In genomic region chr6:81777586-81778268, GRCh38 we compare ENCODE assay signal across 20 cellular contexts. TPM values are rescaled to one million over a fixed set of nuclear protein-coding genes. Genes with fewer than 3 reads are reported as not detected.
DNase-seq lines count a peak whose midpoint lies in the region; ATAC-seq, FAIRE-seq and TF ChIP-seq lines count a peak whose summit lies in the region.
"Had no signal": no experiment of that assay in that cellular context is flagged by ENCODE, and none has a peak within 500 bp of the region (broad histone marks: within the 10 kb centered on the region; RNA-seq: fewer than 3 reads in every experiment).

No MANE protein-coding gene starts in this region.

- no peaks in the 10 kb centered on the region for H3K27me3 ChIP-seq in bronchial epithelial cell (ENCODE audit: control insufficient read depth, insufficient read depth, low read length)

- no peaks in the 10 kb centered on the region for H3K36me3 ChIP-seq in bronchial epithelial cell (ENCODE audit: control insufficient read depth, insufficient read depth, low read length)

- peak; percentile 8 for DNase-seq in NCI-H1105 treated with DMSO at 0.1 percent for 48 hours (lab: John Stamatoyannopoulos, UW)
- no peak for DNase-seq in NCI-H1105 (lab: John Stamatoyannopoulos, UW)
- DNase-seq in M059J (ENCODE audit: low read depth) = peak; percentile 32
- no peak for DNase-seq in bronchial epithelial cell (ENCODE audit: low read depth)
- no peak for DNase-seq in stimulated activated effector memory CD8-positive, alpha-beta T cell treated with anti-CD3 and anti-CD28 coated beads, Interleukin-12 subunit alpha, Interleukin-12 subunit beta, amount 100 ng/mL, for 72 hours (ENCODE audit: low spot score in 2 of 2)
- no peak for DNase-seq in cerebellar nuclear complex (lab: John Stamatoyannopoulos, UW)
- DNase-seq in NCI-H187 treated with DMSO at 0.1 percent for 48 hours (lab: John Stamatoyannopoulos, UW) = no peak
- DNase-seq: 8988T, Caco-2, GOT3, NCI-H1417, NCI-H187, NCI-H2171 treated with DMSO at 0.1 percent for 48 hours, NCI-H446 treated with DMSO at 0.1 percent for 48 hours, NCI-H774, PC-9 had no signal

- no peak overlapping the region for H3K27ac Mint-ChIP-seq in stimulated activated effector memory CD8-positive, alpha-beta T cell treated with anti-CD3 and anti-CD28 coated beads, Interleukin-12 subunit alpha, Interleukin-12 subunit beta, amount 100 ng/mL, for 72 hours
- H3K27ac Mint-ChIP-seq: B cell had no signal

- peak; percentile 23 for ATAC-seq in stimulated activated effector memory CD8-positive, alpha-beta T cell treated with anti-CD3 and anti-CD28 coated beads, Interleukin-12 subunit alpha, Interleukin-12 subunit beta, amount 100 ng/mL, for 72 hours
- no peak for ATAC-seq in esophagus mucosa
- ATAC-seq: K562 had no signal

- H3K4me1 Mint-ChIP-seq in stimulated activated effector memory CD8-positive, alpha-beta T cell treated with anti-CD3 and anti-CD28 coated beads, Interleukin-12 subunit alpha, Interleukin-12 subunit beta, amount 100 ng/mL, for 72 hours = no peaks in the 10 kb centered on the region
- H3K4me1 Mint-ChIP-seq: B cell had no signal

- no peak overlapping the region for H3K4me3 Mint-ChIP-seq in stimulated activated effector memory CD8-positive, alpha-beta T cell treated with anti-CD3 and anti-CD28 coated beads, Interleukin-12 subunit alpha, Interleukin-12 subunit beta, amount 100 ng/mL, for 72 hours
- H3K4me3 Mint-ChIP-seq: B cell had no signal

- H3K9me3 Mint-ChIP-seq in stimulated activated effector memory CD8-positive, alpha-beta T cell treated with anti-CD3 and anti-CD28 coated beads, Interleukin-12 subunit alpha, Interleukin-12 subunit beta, amount 100 ng/mL, for 72 hours = peaks cover 3% of the 10 kb centered on the region

- no peak overlapping the region for H3K4me3 ChIP-seq in bronchial epithelial cell (ENCODE audit: low read depth, low read length)
- H3K4me3 ChIP-seq: K562, PC-9 had no signal

- peak; percentile 66 for FAIRE-seq in bronchial epithelial cell (lab: Jason Lieb, UNC)
- FAIRE-seq: GM12891, K562 had no signal

- TF ChIP-seq CTCF in bronchial epithelial cell (IDR thresholded peaks at IDR 0.05; ENCODE audit: insufficient read depth, low read length, severe bottlenecking) = no peak

- H3K36me3 Mint-ChIP-seq in stimulated activated effector memory CD8-positive, alpha-beta T cell treated with anti-CD3 and anti-CD28 coated beads, Interleukin-12 subunit alpha, Interleukin-12 subunit beta, amount 100 ng/mL, for 72 hours = no peaks in the 10 kb centered on the region

RNA-seq across cellular contexts. Expression of gene TENT5A, which starts 25.2 kb away (rescaled TPM):
- 64.6 and 97.6 TPM in 2 replicates for total RNA-seq in M059J (2014; rRNA removed; shearing (Covaris generic))
- total RNA-seq in bronchial epithelial cell (9.2 and 15.0 TPM in 2 replicates), esophagus mucosa (2.9 TPM)

Comparison
In these comparisons a context has a peak if more than half of its experiments do, and no peak if none do; other contexts are left out.
1. DNase-seq: peak in NCI-H1105 treated with DMSO at 0.1 percent for 48 hours (single experiment) and M059J (single experiment); none in NCI-H1105 (single experiment), bronchial epithelial cell (single experiment), stimulated activated effector memory CD8-positive, alpha-beta T cell treated with anti-CD3 and anti-CD28 coated beads, Interleukin-12 subunit alpha, Interleukin-12 subunit beta, amount 100 ng/mL, for 72 hours (0 of 2), cerebellar nuclear complex (0 of 2) and NCI-H187 treated with DMSO at 0.1 percent for 48 hours (single experiment).